In genomic region chr9:127809562-127810377, GRCh38 we compare ENCODE assay signal across 1 cellular context.
A peak's percentile ranks its signal among the peaks of the same experiment; 100 is the strongest.
TF ChIP-seq lines count a peak whose summit lies in the region.

No MANE protein-coding gene starts in this region.

TF ChIP-seq in K562, 482 proteins besides CTCF, POLR2A, EP300 and RAD21 (continued from another document and continues in another):
- TF ChIP-seq, protein P1, sequence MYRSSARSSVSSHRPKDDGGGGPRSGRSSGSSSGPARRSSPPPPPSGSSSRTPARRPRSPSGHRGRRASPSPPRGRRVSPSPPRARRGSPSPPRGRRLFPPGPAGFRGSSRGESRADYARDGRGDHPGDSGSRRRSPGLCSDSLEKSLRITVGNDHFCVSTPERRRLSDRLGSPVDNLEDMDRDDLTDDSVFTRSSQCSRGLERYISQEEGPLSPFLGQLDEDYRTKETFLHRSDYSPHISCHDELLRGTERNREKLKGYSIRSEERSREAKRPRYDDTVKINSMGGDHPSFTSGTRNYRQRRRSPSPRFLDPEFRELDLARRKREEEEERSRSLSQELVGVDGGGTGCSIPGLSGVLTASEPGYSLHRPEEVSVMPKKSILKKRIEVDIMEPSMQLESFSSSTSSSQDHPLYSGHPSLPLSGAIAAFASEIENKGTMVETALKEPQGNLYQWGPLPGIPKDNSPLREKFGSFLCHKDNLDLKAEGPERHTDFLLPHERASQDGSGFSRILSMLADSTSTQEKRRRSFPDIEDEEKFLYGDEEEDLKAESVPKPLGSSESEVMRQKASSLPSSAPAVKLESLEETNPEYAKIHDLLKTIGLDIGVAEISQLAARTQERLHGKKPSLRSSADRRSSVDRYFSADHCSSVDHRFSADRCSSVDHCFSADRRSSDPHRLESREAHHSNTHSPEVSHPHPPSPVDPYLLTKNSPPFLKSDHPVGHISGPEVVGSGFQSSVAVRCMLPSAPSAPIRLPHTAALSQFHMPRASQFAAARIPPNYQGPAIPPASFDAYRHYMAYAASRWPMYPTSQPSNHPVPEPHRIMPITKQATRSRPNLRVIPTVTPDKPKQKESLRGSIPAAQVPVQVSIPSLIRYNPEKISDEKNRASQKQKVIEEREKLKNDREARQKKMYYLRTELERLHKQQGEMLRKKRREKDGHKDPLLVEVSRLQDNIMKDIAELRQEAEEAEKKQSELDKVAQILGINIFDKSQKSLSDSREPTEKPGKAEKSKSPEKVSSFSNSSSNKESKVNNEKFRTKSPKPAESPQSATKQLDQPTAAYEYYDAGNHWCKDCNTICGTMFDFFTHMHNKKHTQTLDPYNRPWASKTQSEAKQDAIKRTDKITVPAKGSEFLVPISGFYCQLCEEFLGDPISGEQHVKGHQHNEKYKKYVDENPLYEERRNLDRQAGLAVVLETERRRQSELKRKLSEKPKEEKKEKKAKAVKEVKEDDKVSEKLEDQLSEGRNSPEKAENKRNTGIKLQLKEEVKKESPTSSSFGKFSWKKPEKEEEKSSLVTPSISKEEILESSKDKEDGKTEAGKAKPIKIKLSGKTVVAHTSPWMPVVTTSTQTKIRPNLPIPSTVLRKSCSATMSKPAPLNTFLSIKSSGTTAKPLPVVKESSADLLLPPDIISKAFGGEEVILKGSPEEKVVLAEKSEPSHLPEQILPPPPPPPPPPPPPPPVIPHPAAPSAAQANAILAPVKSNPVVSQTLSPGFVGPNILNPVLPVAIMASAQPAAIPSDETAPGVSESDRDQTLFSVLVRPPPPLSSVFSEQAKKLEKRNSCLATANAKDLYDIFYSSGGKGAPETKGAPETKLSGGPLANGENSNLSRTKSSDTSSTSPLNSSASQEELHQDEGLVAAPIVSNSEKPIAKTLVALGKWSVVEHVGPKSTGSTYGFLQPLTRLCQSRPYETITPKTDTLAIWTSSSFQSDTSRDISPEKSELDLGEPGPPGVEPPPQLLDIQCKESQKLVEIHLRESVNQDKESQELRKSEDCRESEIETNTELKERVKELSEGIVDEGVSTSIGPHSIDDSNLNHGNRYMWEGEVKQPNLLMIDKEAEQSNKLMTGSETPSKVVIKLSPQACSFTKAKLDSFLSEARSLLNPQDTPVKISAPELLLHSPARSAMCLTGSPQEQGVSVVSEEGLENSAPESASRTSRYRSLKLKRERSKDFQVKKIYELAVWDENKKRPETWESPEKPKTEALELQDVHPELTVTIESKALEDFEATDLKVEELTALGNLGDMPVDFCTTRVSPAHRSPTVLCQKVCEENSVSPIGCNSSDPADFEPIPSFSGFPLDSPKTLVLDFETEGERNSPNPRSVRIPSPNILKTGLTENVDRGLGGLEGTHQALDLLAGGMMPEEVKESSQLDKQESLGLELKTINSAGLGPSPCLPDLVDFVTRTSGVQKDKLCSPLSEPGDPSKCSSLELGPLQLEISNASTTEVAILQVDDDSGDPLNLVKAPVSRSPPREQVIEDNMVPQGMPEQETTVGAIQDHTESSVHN (IDR thresholded peaks at IDR 0.05; ENCODE audit: borderline replicate concordance in 1 of 2, low read depth in 1 of 2), result no peak
- TF ChIP-seq HINFP (tag; conservative IDR thresholded peaks at IDR 0.05; ENCODE audit: low read depth), result no peak
- TF ChIP-seq RFX5 (IDR thresholded peaks at IDR 0.05; ENCODE audit: low read depth, low read length), result no peak
- no peak for TF ChIP-seq E2F3 (CRISPR knock-in tag; IDR thresholded peaks at IDR 0.05)
- no peak for TF ChIP-seq RBM22 (IDR thresholded peaks at IDR 0.05; ENCODE audit: low read depth, low read length, poor library complexity, severe bottlenecking)
- TF ChIP-seq BCL6 (CRISPR knock-in tag; IDR thresholded peaks at IDR 0.05), result no peak
- no peak for TF ChIP-seq TCF3 (CRISPR knock-in tag; IDR thresholded peaks at IDR 0.05)
- TF ChIP-seq NRF1 (conservative IDR thresholded peaks at IDR 0.05 in 1 of 2, IDR thresholded peaks at IDR 0.05 in 1 of 2), result peak; percentile 77 to 82
- 0 out of 2 replicates have a peak, but pooled peaks have one; percentile 13 for TF ChIP-seq GATAD2A (IDR thresholded peaks at IDR 0.05)
- TF ChIP-seq TSC22D4 (tag; IDR thresholded peaks at IDR 0.05), result no peak
- TF ChIP-seq NR3C1 (CRISPR knock-in tag; IDR thresholded peaks at IDR 0.05), result no peak
- no peak for TF ChIP-seq MYC (IDR thresholded peaks at IDR 0.05; ENCODE audit: low read depth, low read length)
- TF ChIP-seq MYC (CRISPR knock-in tag; IDR thresholded peaks at IDR 0.05; ENCODE audit: borderline replicate concordance, low read depth), result no peak
- TF ChIP-seq CHD2 (IDR thresholded peaks at IDR 0.05; ENCODE audit: low read depth, low read length), result no peak
- TF ChIP-seq, protein P2, sequence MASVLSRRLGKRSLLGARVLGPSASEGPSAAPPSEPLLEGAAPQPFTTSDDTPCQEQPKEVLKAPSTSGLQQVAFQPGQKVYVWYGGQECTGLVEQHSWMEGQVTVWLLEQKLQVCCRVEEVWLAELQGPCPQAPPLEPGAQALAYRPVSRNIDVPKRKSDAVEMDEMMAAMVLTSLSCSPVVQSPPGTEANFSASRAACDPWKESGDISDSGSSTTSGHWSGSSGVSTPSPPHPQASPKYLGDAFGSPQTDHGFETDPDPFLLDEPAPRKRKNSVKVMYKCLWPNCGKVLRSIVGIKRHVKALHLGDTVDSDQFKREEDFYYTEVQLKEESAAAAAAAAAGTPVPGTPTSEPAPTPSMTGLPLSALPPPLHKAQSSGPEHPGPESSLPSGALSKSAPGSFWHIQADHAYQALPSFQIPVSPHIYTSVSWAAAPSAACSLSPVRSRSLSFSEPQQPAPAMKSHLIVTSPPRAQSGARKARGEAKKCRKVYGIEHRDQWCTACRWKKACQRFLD (CRISPR knock-in tag; IDR thresholded peaks at IDR 0.05), result no peak
- no peak for TF ChIP-seq ARHGAP35 (IDR thresholded peaks at IDR 0.05; ENCODE audit: partially characterized antibody)
- TF ChIP-seq PTTG1 (tag; IDR thresholded peaks at IDR 0.05; ENCODE audit: low read depth), result no peak
- no peak for TF ChIP-seq SREBF2 (CRISPR knock-in tag; IDR thresholded peaks at IDR 0.05)
- peak; percentile 72 for TF ChIP-seq NR2C1 (IDR thresholded peaks at IDR 0.05)
- TF ChIP-seq NR2C1 (tag; IDR thresholded peaks at IDR 0.05), result peak; percentile 73; the same call in 1 of the 2 replicates
- TF ChIP-seq SMARCC2 (IDR thresholded peaks at IDR 0.05; ENCODE audit: low read depth), result no peak
- TF ChIP-seq ZNF174 (CRISPR knock-in tag; IDR thresholded peaks at IDR 0.05), result no peak
- no peak for TF ChIP-seq C11orf30 (IDR thresholded peaks at IDR 0.05; ENCODE audit: low read depth)
- TF ChIP-seq, protein P3, sequence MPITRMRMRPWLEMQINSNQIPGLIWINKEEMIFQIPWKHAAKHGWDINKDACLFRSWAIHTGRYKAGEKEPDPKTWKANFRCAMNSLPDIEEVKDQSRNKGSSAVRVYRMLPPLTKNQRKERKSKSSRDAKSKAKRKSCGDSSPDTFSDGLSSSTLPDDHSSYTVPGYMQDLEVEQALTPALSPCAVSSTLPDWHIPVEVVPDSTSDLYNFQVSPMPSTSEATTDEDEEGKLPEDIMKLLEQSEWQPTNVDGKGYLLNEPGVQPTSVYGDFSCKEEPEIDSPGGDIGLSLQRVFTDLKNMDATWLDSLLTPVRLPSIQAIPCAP (CRISPR knock-in tag; IDR thresholded peaks at IDR 0.05; ENCODE audit: borderline replicate concordance), result no peak
- TF ChIP-seq NBN (IDR thresholded peaks at IDR 0.05; ENCODE audit: low read depth), result no peak
- TF ChIP-seq, protein P4, sequence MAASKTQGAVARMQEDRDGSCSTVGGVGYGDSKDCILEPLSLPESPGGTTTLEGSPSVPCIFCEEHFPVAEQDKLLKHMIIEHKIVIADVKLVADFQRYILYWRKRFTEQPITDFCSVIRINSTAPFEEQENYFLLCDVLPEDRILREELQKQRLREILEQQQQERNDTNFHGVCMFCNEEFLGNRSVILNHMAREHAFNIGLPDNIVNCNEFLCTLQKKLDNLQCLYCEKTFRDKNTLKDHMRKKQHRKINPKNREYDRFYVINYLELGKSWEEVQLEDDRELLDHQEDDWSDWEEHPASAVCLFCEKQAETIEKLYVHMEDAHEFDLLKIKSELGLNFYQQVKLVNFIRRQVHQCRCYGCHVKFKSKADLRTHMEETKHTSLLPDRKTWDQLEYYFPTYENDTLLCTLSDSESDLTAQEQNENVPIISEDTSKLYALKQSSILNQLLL (CRISPR knock-in tag; IDR thresholded peaks at IDR 0.05; ENCODE audit: borderline replicate concordance), result no peak
- TF ChIP-seq ZNF24 (IDR thresholded peaks at IDR 0.05), result no peak
- TF ChIP-seq, protein P5, sequence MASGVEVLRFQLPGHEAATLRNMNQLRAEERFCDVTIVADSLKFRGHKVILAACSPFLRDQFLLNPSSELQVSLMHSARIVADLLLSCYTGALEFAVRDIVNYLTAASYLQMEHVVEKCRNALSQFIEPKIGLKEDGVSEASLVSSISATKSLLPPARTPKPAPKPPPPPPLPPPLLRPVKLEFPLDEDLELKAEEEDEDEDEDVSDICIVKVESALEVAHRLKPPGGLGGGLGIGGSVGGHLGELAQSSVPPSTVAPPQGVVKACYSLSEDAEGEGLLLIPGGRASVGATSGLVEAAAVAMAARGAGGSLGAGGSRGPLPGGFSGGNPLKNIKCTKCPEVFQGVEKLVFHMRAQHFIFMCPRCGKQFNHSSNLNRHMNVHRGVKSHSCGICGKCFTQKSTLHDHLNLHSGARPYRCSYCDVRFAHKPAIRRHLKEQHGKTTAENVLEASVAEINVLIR (CRISPR knock-in tag; IDR thresholded peaks at IDR 0.05), result no peak
- TF ChIP-seq DDX20 (tag; IDR thresholded peaks at IDR 0.05; ENCODE audit: low read depth), result no peak
- TF ChIP-seq TRIM25 (IDR thresholded peaks at IDR 0.05; ENCODE audit: borderline replicate concordance), result no peak
- no peak for TF ChIP-seq STAT5A (IDR thresholded peaks at IDR 0.05; ENCODE audit: borderline replicate concordance, low read length)
- TF ChIP-seq RB1 (IDR thresholded peaks at IDR 0.05; ENCODE audit: low read depth), result no peak
- TF ChIP-seq THAP12 (CRISPR knock-in tag; IDR thresholded peaks at IDR 0.05), result 0 out of 2 replicates have a peak, but pooled peaks have one; percentile 24
- no peak for TF ChIP-seq RBM17 (IDR thresholded peaks at IDR 0.05; ENCODE audit: borderline replicate concordance, low read depth, low read length)
- no peak for TF ChIP-seq ZBTB17 (CRISPR knock-in tag; IDR thresholded peaks at IDR 0.05)
- TF ChIP-seq STAT5B (CRISPR knock-in tag; IDR thresholded peaks at IDR 0.05), result no peak
- no peak for TF ChIP-seq THAP7 (CRISPR knock-in tag; IDR thresholded peaks at IDR 0.05)
- no peak for TF ChIP-seq KLF6 (CRISPR knock-in tag; IDR thresholded peaks at IDR 0.05; ENCODE audit: borderline replicate concordance)
